In genomic region chr20:59222982-59223610, GRCh38 we compare ENCODE assay signal across 8 cellular contexts. TPM values are rescaled to one million over a fixed set of nuclear protein-coding genes. Genes with fewer than 3 reads are reported as not detected.
DNase-seq lines count a peak whose midpoint lies in the region; ATAC-seq and TF ChIP-seq lines count a peak whose summit lies in the region.

No MANE protein-coding gene starts in this region.

- H3K27ac ChIP-seq in Peyer's patch (peak overlapping the region in 1 of 4 donors; percentile 56), prostate gland (no peak overlapping the region)
- no peak overlapping the region for H3K27ac ChIP-seq in CD8-positive, alpha-beta memory T cell (ENCODE audit: low read depth, low read length)

- DNase-seq in GM13977 (ENCODE audit: low spot score) (no peak), Peyer's patch (no peak), foreskin fibroblast (peak in 1 of 2 donors; percentile 40), prostate gland (ENCODE audit: low spot score) (no peak), NCI-H2081 (lab: John Stamatoyannopoulos, UW) (no peak), HUDEP-2 (lab: John Stamatoyannopoulos, UW; ENCODE audit: unreplicated experiment in 76 of 76) (no peak)
- DNase-seq in CD8-positive, alpha-beta memory T cell = no peak

- CTCF ChIA-PET in CD8-positive, alpha-beta memory T cell (lab: Charles Lee) = interaction anchor here (0.8 to 3.8 kb wide), 14 partner anchors 10 to 358 kb away, joined by 3 to 31 read pairs (median 4); partner anchors contain the start of gene ATP5F1E

- intact Hi-C loops in prostate gland (cut with DNase I) = loop anchor here (2.0 to 10.0 kb wide), 3 partner anchors 136 to 354 kb away; no protein-coding TSS in a partner anchor

- no peaks in the 10 kb centered on the region for H3K9me3 ChIP-seq in Peyer's patch
- H3K9me3 ChIP-seq in prostate gland = no peaks in the 10 kb centered on the region
- no peaks in the 10 kb centered on the region for H3K9me3 ChIP-seq in CD8-positive, alpha-beta memory T cell (ENCODE audit: low read length)

- POLR2A ChIA-PET in CD8-positive, alpha-beta memory T cell (lab: Charles Lee) = interaction anchor here (2.0 kb wide), 1 partner anchor 31 kb away, joined by 5 read pairs; no protein-coding TSS in a partner anchor

- TF ChIP-seq CTCF in GM13977 (IDR thresholded peaks at IDR 0.05; ENCODE audit: extremely low read depth, insufficient read depth, missing control alignments) (peak; percentile 0), Peyer's patch (IDR thresholded peaks at IDR 0.05) (no peak), foreskin fibroblast (IDR thresholded peaks at IDR 0.05; ENCODE audit: low read depth, low read length) (peak; percentile 5), prostate gland (IDR thresholded peaks at IDR 0.05) (no peak)

- no peaks in the 10 kb centered on the region for H3K9me3 Mint-ChIP-seq in CD8-positive, alpha-beta memory T cell

- H3K4me1 Mint-ChIP-seq in CD8-positive, alpha-beta memory T cell = peaks cover 18 to 40% (median 20%) of the 10 kb centered on the region in 3 donors

- TF ChIP-seq POLR2A in Peyer's patch (IDR thresholded peaks at IDR 0.05) = no peak
- TF ChIP-seq POLR2A in prostate gland (IDR thresholded peaks at IDR 0.05) = no peak

- H3K4me1 ChIP-seq in Peyer's patch (peaks cover 4 to 5% (median 5%) of the 10 kb centered on the region in 4 donors), prostate gland (replicated peaks) (no peaks in the 10 kb centered on the region)
- peaks cover 16% of the 10 kb centered on the region for H3K4me1 ChIP-seq in CD8-positive, alpha-beta memory T cell (ENCODE audit: insufficient read depth, low read length)

- 10% methylated on average over 26 of the region's 26 CpGs for WGBS in prostate gland

- H3K27me3 ChIP-seq in Peyer's patch (no peaks in the 10 kb centered on the region), prostate gland (replicated peaks; ENCODE audit: insufficient read depth) (no peaks in the 10 kb centered on the region)
- no peaks in the 10 kb centered on the region for H3K27me3 ChIP-seq in CD8-positive, alpha-beta memory T cell (ENCODE audit: insufficient read depth, low read length, poor library complexity, severe bottlenecking)

- H3K36me3 ChIP-seq in Peyer's patch (no peaks in the 10 kb centered on the region), prostate gland (no peaks in the 10 kb centered on the region)
- peaks cover 6% of the 10 kb centered on the region for H3K36me3 ChIP-seq in CD8-positive, alpha-beta memory T cell (ENCODE audit: insufficient read depth, low read length)

- in situ Hi-C loops in GM13977 (cut with MboI; ENCODE audit: low pct_unique_long_range_greater_than_20kb, low sequenced_read_pairs, unreplicated experiment) = no loop called here

- no peaks in the 10 kb centered on the region for H3K27me3 Mint-ChIP-seq in CD8-positive, alpha-beta memory T cell

- no peak for ATAC-seq in GM18909 (IDR thresholded peaks at IDR 0.05; ENCODE audit: poor library complexity, unreplicated experiment)

- peaks cover under 1 to 73% (median 11%) of the 10 kb centered on the region in 3 donors for H3K36me3 Mint-ChIP-seq in CD8-positive, alpha-beta memory T cell

- H3K4me3 ChIP-seq in Peyer's patch (peak overlapping the region in 3 of 4 donors; percentile 35 to 61 (median 60)), foreskin fibroblast (ENCODE audit: low read depth in 1 of 2, low read length in 2 of 2) (peak overlapping the region; percentile 51 to 57), prostate gland (peak overlapping the region; percentile 38 to 47)
- no peak overlapping the region for H3K4me3 ChIP-seq in CD8-positive, alpha-beta memory T cell (ENCODE audit: low read length)

- H3K27ac Mint-ChIP-seq in CD8-positive, alpha-beta memory T cell = peak overlapping the region in 2 of 8 donors; percentile 77 to 91

- peak overlapping the region in 2 of 7 donors; percentile 12 to 63 for H3K4me3 Mint-ChIP-seq in CD8-positive, alpha-beta memory T cell

RNA-seq across cellular contexts. Expression of gene ZNF831, which starts 59.5 kb away (rescaled TPM):
- total RNA-seq in Peyer's patch (10 to 100 TPM in 1 of 4 donors, 1 to 10 TPM in 3; 1.7 to 11.6 (median 2.3) TPM), prostate gland (1 to 10 TPM in 1 of 2 donors, under 1 TPM in 1; 0.46 to 1.1 TPM)
- total RNA-seq in CD8-positive, alpha-beta memory T cell = 1 to 10 TPM; 6.4 to 6.9 TPM
- 12.1 TPM for polyA plus RNA-seq in CD8-positive, alpha-beta memory T cell

Comparison
In these comparisons a context has a peak if more than half of its experiments do, and no peak if none do; other contexts are left out.
1. CTCF ChIP-seq: peak in GM13977 (single experiment) and foreskin fibroblast (single experiment); none in Peyer's patch (0 of 6) and prostate gland (0 of 4).